8 cellular contexts compared by ENCODE assay signal in genomic region chr2:37671816-37672103, GRCh38. TPM values are rescaled to one million over a fixed set of nuclear protein-coding genes. Genes with fewer than 3 reads are reported as not detected.
DNase-seq lines count a peak whose midpoint lies in the region; ATAC-seq, FAIRE-seq and TF ChIP-seq lines count a peak whose summit lies in the region.

No MANE protein-coding gene starts in this region.

- H3K36me3 ChIP-seq in OCI-LY1 (ENCODE audit: insufficient read depth, low read length) (no peaks in the 10 kb centered on the region), ectodermal cell (ENCODE audit: control insufficient read depth, insufficient read depth, low read length) (no peaks in the 10 kb centered on the region), neural cell (ENCODE audit: insufficient read depth, low read length) (peaks cover 5% of the 10 kb centered on the region)

- H3K9me3 ChIP-seq in OCI-LY1 (ENCODE audit: low read length) = no peaks in the 10 kb centered on the region
- H3K9me3 ChIP-seq in ectodermal cell (ENCODE audit: control insufficient read depth, low read length) = no peaks in the 10 kb centered on the region
- H3K9me3 ChIP-seq in neural cell (ENCODE audit: low read length) = no peaks in the 10 kb centered on the region

- H3K4me1 ChIP-seq in OCI-LY1 (ENCODE audit: insufficient read depth, low read length, severe bottlenecking) = peaks cover 40% of the 10 kb centered on the region
- peaks cover 8% of the 10 kb centered on the region for H3K4me1 ChIP-seq in ectodermal cell (ENCODE audit: control insufficient read depth, insufficient read depth, low read length)

- TF ChIP-seq CTCF in C4-2B (conservative IDR thresholded peaks at IDR 0.05) (no peak), OCI-LY1 (IDR thresholded peaks at IDR 0.05; ENCODE audit: low read length) (no peak), neural cell (IDR thresholded peaks at IDR 0.05; ENCODE audit: poor library complexity, severe bottlenecking) (no peak)

- 0% methylated on average over 29 of the region's 29 CpGs for WGBS in ectodermal cell, 2 experiments

- H3K4me2 ChIP-seq in OCI-LY1 (ENCODE audit: low read length) (peak overlapping the region; percentile 96), neural cell (ENCODE audit: low read length) (no peak overlapping the region)

- TF ChIP-seq EP300 in neural cell (conservative IDR thresholded peaks at IDR 0.05; ENCODE audit: poor library complexity, severe bottlenecking) = no peak

- TF ChIP-seq RAD21 in neural cell (conservative IDR thresholded peaks at IDR 0.05) = no peak

- H3F3A ChIP-seq in OCI-LY1 (ENCODE audit: insufficient read depth, low read length) (0 out of 2 replicates have a peak, but pooled peaks cover 6% of the 10 kb centered on the region), neural cell (ENCODE audit: insufficient read depth, low read length, poor library complexity, severe bottlenecking) (no peaks in the 10 kb centered on the region)

- no peaks in the 10 kb centered on the region for H3K27me3 ChIP-seq in OCI-LY1 (ENCODE audit: insufficient read depth, low read length)
- peaks cover 16% of the 10 kb centered on the region for H3K27me3 ChIP-seq in ectodermal cell (ENCODE audit: control insufficient read depth, insufficient read depth, low read length, poor library complexity, severe bottlenecking)
- H3K27me3 ChIP-seq in neural cell (ENCODE audit: insufficient read depth, low read depth, low read length) = no peaks in the 10 kb centered on the region

- H3K9ac ChIP-seq in OCI-LY1 (ENCODE audit: low read length) (peak overlapping the region; percentile 84), neural cell (ENCODE audit: low read length) (peak overlapping the region; percentile 95)

- H3K79me2 ChIP-seq in OCI-LY1 (ENCODE audit: insufficient read depth, low read length) (no peaks in the 10 kb centered on the region), neural cell (replicated peaks; ENCODE audit: insufficient read depth, low read length) (peaks cover 44% of the 10 kb centered on the region)

- H3K27ac ChIP-seq in C4-2B = peak overlapping the region; percentile 86
- peak overlapping the region; percentile 21 for H3K27ac ChIP-seq in OCI-LY1 (ENCODE audit: low read depth, low read length, poor library complexity, severe bottlenecking)
- H3K27ac ChIP-seq in ectodermal cell (ENCODE audit: insufficient read depth, low read depth, low read length, poor library complexity, severe bottlenecking) = peak overlapping the region; percentile 87
- H3K27ac ChIP-seq in neural cell (ENCODE audit: low read length) = peak overlapping the region; percentile 86

- H2AFZ ChIP-seq in OCI-LY1 (ENCODE audit: low read length) = peak overlapping the region; percentile 74
- peak overlapping the region; percentile 65 for H2AFZ ChIP-seq in neural cell (ENCODE audit: low read depth, low read length)

- H4K20me1 ChIP-seq in OCI-LY1 (ENCODE audit: insufficient read depth, low read length) (no peaks in the 10 kb centered on the region), neural cell (ENCODE audit: insufficient read depth) (peaks cover 3% of the 10 kb centered on the region)

- no peak for DNase-seq in RCC 7860 (ENCODE audit: low spot score)
- DNase-seq in NCI-H2107 treated with DMSO at 0.1 percent for 48 hours (lab: John Stamatoyannopoulos, UW; ENCODE audit: unreplicated experiment) = no peak
- no peak for DNase-seq in NCI-H226

- FAIRE-seq in RCC 7860 (lab: Jason Lieb, UNC) = no peak

- H3K9me2 ChIP-seq in OCI-LY1 (ENCODE audit: low read depth, low read length) (no peaks in the 10 kb centered on the region), neural cell (ENCODE audit: insufficient read depth, low read length) (no peaks in the 10 kb centered on the region)

- ATAC-seq in GM21367 (IDR thresholded peaks at IDR 0.05; ENCODE audit: unreplicated experiment) = peak; percentile 21

- H3K4me3 ChIP-seq in OCI-LY1 (ENCODE audit: low read depth, low read length, poor library complexity, severe bottlenecking) (peak overlapping the region; percentile 98), ectodermal cell (ENCODE audit: insufficient read depth, low read depth, low read length) (peak overlapping the region; percentile 89), neural cell (ENCODE audit: low read length) (peak overlapping the region; percentile 92)

TF ChIP-seq in neural cell, 6 proteins besides CTCF, POLR2A, EP300 and RAD21:
- TF ChIP-seq MXI1 (conservative IDR thresholded peaks at IDR 0.05; ENCODE audit: poor library complexity, severe bottlenecking) = no peak
- TF ChIP-seq SMC3 (conservative IDR thresholded peaks at IDR 0.05; ENCODE audit: poor library complexity) = no peak
- TF ChIP-seq, protein P1, sequence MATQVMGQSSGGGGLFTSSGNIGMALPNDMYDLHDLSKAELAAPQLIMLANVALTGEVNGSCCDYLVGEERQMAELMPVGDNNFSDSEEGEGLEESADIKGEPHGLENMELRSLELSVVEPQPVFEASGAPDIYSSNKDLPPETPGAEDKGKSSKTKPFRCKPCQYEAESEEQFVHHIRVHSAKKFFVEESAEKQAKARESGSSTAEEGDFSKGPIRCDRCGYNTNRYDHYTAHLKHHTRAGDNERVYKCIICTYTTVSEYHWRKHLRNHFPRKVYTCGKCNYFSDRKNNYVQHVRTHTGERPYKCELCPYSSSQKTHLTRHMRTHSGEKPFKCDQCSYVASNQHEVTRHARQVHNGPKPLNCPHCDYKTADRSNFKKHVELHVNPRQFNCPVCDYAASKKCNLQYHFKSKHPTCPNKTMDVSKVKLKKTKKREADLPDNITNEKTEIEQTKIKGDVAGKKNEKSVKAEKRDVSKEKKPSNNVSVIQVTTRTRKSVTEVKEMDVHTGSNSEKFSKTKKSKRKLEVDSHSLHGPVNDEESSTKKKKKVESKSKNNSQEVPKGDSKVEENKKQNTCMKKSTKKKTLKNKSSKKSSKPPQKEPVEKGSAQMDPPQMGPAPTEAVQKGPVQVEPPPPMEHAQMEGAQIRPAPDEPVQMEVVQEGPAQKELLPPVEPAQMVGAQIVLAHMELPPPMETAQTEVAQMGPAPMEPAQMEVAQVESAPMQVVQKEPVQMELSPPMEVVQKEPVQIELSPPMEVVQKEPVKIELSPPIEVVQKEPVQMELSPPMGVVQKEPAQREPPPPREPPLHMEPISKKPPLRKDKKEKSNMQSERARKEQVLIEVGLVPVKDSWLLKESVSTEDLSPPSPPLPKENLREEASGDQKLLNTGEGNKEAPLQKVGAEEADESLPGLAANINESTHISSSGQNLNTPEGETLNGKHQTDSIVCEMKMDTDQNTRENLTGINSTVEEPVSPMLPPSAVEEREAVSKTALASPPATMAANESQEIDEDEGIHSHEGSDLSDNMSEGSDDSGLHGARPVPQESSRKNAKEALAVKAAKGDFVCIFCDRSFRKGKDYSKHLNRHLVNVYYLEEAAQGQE (IDR thresholded peaks at IDR 0.05; ENCODE audit: borderline replicate concordance) = no peak
- TF ChIP-seq TAF1 (IDR thresholded peaks at IDR 0.05; ENCODE audit: low read depth) = no peak
- TF ChIP-seq POLR2AphosphoS5 (IDR thresholded peaks at IDR 0.05) = no peak
- TF ChIP-seq EZH2 (IDR thresholded peaks at IDR 0.05; ENCODE audit: borderline replicate concordance, insufficient read depth, low read length, poor library complexity, severe bottlenecking) = no peak

RNA-seq across cellular contexts. Expression of gene CDC42EP3, which starts 0.3 kb away (rescaled TPM):
- 13.3 TPM for polyA plus RNA-seq in ectodermal cell (2013, experiment 1 of 4)
- 12.8 TPM for polyA plus RNA-seq in ectodermal cell (2013, experiment 2 of 4)
- 9.8 TPM for polyA plus RNA-seq in ectodermal cell (2013, experiment 3 of 4)
- polyA plus RNA-seq in ectodermal cell (2013, experiment 4 of 4) = 10.9 TPM
- polyA plus RNA-seq in neural cell = 23.7 and 25.2 TPM in 2 replicates
- polyA minus RNA-seq in neural cell = 44.3 and 53.3 TPM in 2 replicates

Comparison
In these comparisons a context has a peak if more than half of its experiments do, and no peak if none do; other contexts are left out.
1. H3K27ac ChIP-seq: peak in every context shown above with its lines; median percentile 87 in ectodermal cell; 86 in C4-2B; 86 in neural cell; 21 in OCI-LY1.